In genomic region chr15:65412556-65412955, GRCh38 we compare ENCODE assay signal across 31 cellular contexts. TPM values are rescaled to one million over a fixed set of nuclear protein-coding genes. Genes with fewer than 3 reads are reported as not detected.
"Had no signal": no experiment of that assay in that cellular context is flagged by ENCODE, and none has a peak within 500 bp of the region (broad histone marks: within the 10 kb centered on the region; RNA-seq: fewer than 3 reads in every experiment).

No MANE protein-coding gene starts in this region.

- H3K36me3 ChIP-seq: breast epithelium, esophagus squamous epithelium, left lung, right atrium auricular region, upper lobe of left lung had no signal

- H3K27me3 ChIP-seq: breast epithelium, hepatocyte, right atrium auricular region, upper lobe of left lung had no signal

- H3K4me3 Mint-ChIP-seq: activated naive CD8-positive, alpha-beta T cell treated with anti-CD3 and anti-CD28 coated beads for 36 hours; activated T-cell treated with anti-CD3 and anti-CD28 coated beads, Interleukin-2, amount 50 U/mL, for 4 hours; endodermal cell; immature natural killer cell; mesothelial cell of epicardium; naive thymus-derived CD8-positive, alpha-beta T cell had no signal

- H3K9me3 Mint-ChIP-seq: activated naive CD8-positive, alpha-beta T cell treated with anti-CD3 and anti-CD28 coated beads for 36 hours; activated T-cell treated with anti-CD3 and anti-CD28 coated beads, Interleukin-2, amount 50 U/mL, for 4 hours; activated T-helper 2 cell treated with anti-CD3 and anti-CD28 coated beads, Interferon-gamma antibody, Interleukin-2, Interleukin-4, amounts not matched to agents 10 μg/mL and 5 μg/mL and 100 μg/mL, durations not matched to agents 14 hours and 24 hours and 36 hours; endodermal cell; immature natural killer cell; mesothelial cell of epicardium; naive thymus-derived CD8-positive, alpha-beta T cell had no signal

- FAIRE-seq: astrocyte, TTC549 had no signal

- H3K4me2 ChIP-seq: hepatocyte had no signal

- H3K27ac Mint-ChIP-seq: activated naive CD8-positive, alpha-beta T cell treated with anti-CD3 and anti-CD28 coated beads for 36 hours; activated T-helper 2 cell treated with anti-CD3 and anti-CD28 coated beads, Interferon-gamma antibody, Interleukin-2, Interleukin-4, amounts not matched to agents 10 μg/mL and 5 μg/mL and 100 μg/mL, durations not matched to agents 14 hours and 24 hours and 36 hours; immature natural killer cell; mesothelial cell of epicardium; naive thymus-derived CD8-positive, alpha-beta T cell; progenitor cell of endocrine pancreas had no signal

- H3K27ac ChIP-seq: breast epithelium, coronary artery, esophagus squamous epithelium, hepatocyte, left lung, right atrium auricular region, upper lobe of left lung had no signal

- H3K36me3 Mint-ChIP-seq: activated naive CD8-positive, alpha-beta T cell treated with anti-CD3 and anti-CD28 coated beads for 36 hours; immature natural killer cell; mesothelial cell of epicardium; naive thymus-derived CD8-positive, alpha-beta T cell had no signal

- H3K4me1 Mint-ChIP-seq: immature natural killer cell had no signal

- ATAC-seq: activated T-cell treated with anti-CD3 and anti-CD28 coated beads, Interleukin-2, amount 50 U/mL, for 4 hours; left lung; naive thymus-derived CD8-positive, alpha-beta T cell; stimulated activated naive CD8-positive, alpha-beta T cell treated with anti-CD3 and anti-CD28 coated beads, Interleukin-15, Interleukin-2, amounts not matched to agents 100 U/mL and 50 U/mL, for 24 hours had no signal

- H3K9me3 ChIP-seq: breast epithelium, esophagus squamous epithelium, left lung, right atrium auricular region, upper lobe of left lung had no signal

- H3K4me1 ChIP-seq: breast epithelium had no signal

- H2AFZ ChIP-seq: hepatocyte had no signal

- DNase-seq: activated CD4-positive, alpha-beta T cell treated with anti-CD3 and anti-CD28 coated beads for 4 hours; activated CD4-positive, alpha-beta T cell treated with anti-CD3 and anti-CD28 coated beads, Interleukin-2, amount 50 U/mL, for 48 hours; activated CD8-positive, alpha-beta memory T cell treated with anti-CD3 and anti-CD28 coated beads, Interleukin-2, amount 50 U/mL, for 48 hours; activated naive CD4-positive, alpha-beta T cell; activated naive CD8-positive, alpha-beta T cell treated with anti-CD3 and anti-CD28 coated beads for 36 hours; activated T-cell treated with anti-CD3 and anti-CD28 coated beads, Interleukin-2, amount 50 U/mL, for 4 hours; endodermal cell; esophagus squamous epithelium; foreskin melanocyte; glutamatergic neuron; immature natural killer cell; kidney glomerular epithelial cell; left lung; naive thymus-derived CD8-positive, alpha-beta T cell; stimulated activated CD4-positive, alpha-beta T cell treated with anti-CD3 and anti-CD28 coated beads, Interleukin-12 subunit alpha, Interleukin-12 subunit beta, amount 100 ng/mL, for 4 hours; stimulated activated CD4-positive, alpha-beta T cell treated with anti-CD3 and anti-CD28 coated beads, Interleukin-4, amount 100 ng/mL, for 4 hours; stimulated activated naive CD8-positive, alpha-beta T cell treated with anti-CD3 and anti-CD28 coated beads, Interleukin-15, Interleukin-2, amounts not matched to agents 100 U/mL and 50 U/mL, for 24 hours; T-helper 1 cell; upper lobe of left lung had no signal

- H3K4me3 ChIP-seq: breast epithelium, coronary artery, esophagus squamous epithelium, hepatocyte, left lung, right atrium auricular region, upper lobe of left lung had no signal

RNA-seq across cellular contexts. Expression of gene IGDCC3, which starts 34.8 kb away (rescaled TPM):
- total RNA-seq: activated CD8-positive, alpha-beta memory T cell treated with anti-CD3 and anti-CD28 coated beads for 36 hours; activated naive CD8-positive, alpha-beta T cell treated with anti-CD3 and anti-CD28 coated beads for 36 hours; activated T-helper 2 cell treated with anti-CD3 and anti-CD28 coated beads, Interferon-gamma antibody, Interleukin-2, Interleukin-4, amounts not matched to agents 10 μg/mL and 5 μg/mL and 100 μg/mL, durations not matched to agents 14 hours and 24 hours and 36 hours; esophagus squamous epithelium; lung microvascular endothelial cell; naive thymus-derived CD8-positive, alpha-beta T cell; right atrium auricular region; subcutaneous adipose tissue had no signal
- polyA plus RNA-seq: immature natural killer cell; naive thymus-derived CD8-positive, alpha-beta T cell had no signal
